8 cellular contexts compared by ENCODE assay signal in genomic region chr17:6444573-6445335, GRCh38. TPM values are rescaled to one million over a fixed set of nuclear protein-coding genes. Genes with fewer than 3 reads are reported as not detected.
A peak's percentile ranks its signal among the peaks of the same experiment; 100 is the strongest.
DNase-seq lines count a peak whose midpoint lies in the region; FAIRE-seq and TF ChIP-seq lines count a peak whose summit lies in the region.

No MANE protein-coding gene starts in this region.

- H2BK12ac ChIP-seq in trophoblast cell (ENCODE audit: low read length), result no peak overlapping the region

- H3K27ac ChIP-seq in SJSA1 (peak overlapping the region; percentile 26), trophoblast cell (ENCODE audit: low read depth, low read length) (no peak overlapping the region)

- TF ChIP-seq CTCF in Calu3 (IDR thresholded peaks at IDR 0.05; ENCODE audit: unreplicated experiment) (no peak), fibroblast of mammary gland (conservative IDR thresholded peaks at IDR 0.05; ENCODE audit: control insufficient read depth, insufficient read depth, low read depth, low read length) (no peak)

- peaks cover 5% of the 10 kb centered on the region for H3K27me3 Mint-ChIP-seq in Calu3 (ENCODE audit: unreplicated experiment)

- H3K4me1 Mint-ChIP-seq in Calu3 (ENCODE audit: low read depth, unreplicated experiment), result peaks cover 9% of the 10 kb centered on the region

- no peak overlapping the region for H2BK5ac ChIP-seq in trophoblast cell (ENCODE audit: low read depth, low read length, poor library complexity)

- whole genome bisulfite sequencing in trophoblast cell (ENCODE audit: extremely low coverage, insufficient coverage, insufficient read length), result no CpG with 5 or more reads among the region's 36 CpGs

- peak overlapping the region; percentile 85 for H2AFZ ChIP-seq in trophoblast cell (ENCODE audit: insufficient read depth, low read length, poor library complexity)

- H3K4me1 ChIP-seq in SJSA1 (replicated peaks), result peaks cover 16% of the 10 kb centered on the region
- peaks cover 9% of the 10 kb centered on the region in 2 experiments for H3K4me1 ChIP-seq in trophoblast cell (ENCODE audit: control insufficient read depth in 1 of 2, insufficient read depth in 2 of 2, low read length in 2 of 2)

- peak overlapping the region; percentile 95 for H3K4me2 ChIP-seq in trophoblast cell (ENCODE audit: low read length)

- CTCF ChIA-PET in Calu3 (lab: Charles Lee), result no interaction called here

- peak overlapping the region; percentile 31 for H4K12ac ChIP-seq in trophoblast cell (ENCODE audit: low read depth, low read length)

- DNase-seq in Calu3 (no peak), SJSA1 (ENCODE audit: low read depth in 1 of 2, low spot score in 2 of 2) (peak in 1 of 2 experiments; percentile 29), fibroblast of mammary gland (ENCODE audit: low read depth) (no peak), trophoblast cell (no peak), hippocampal formation (lab: John Stamatoyannopoulos, UW) (no peak), NCI-H345 (lab: John Stamatoyannopoulos, UW) (no peak), COLO668 (lab: John Stamatoyannopoulos, UW; ENCODE audit: unreplicated experiment) (no peak), GM12892 (ENCODE audit: insufficient read length) (no peak)

- no peaks in the 10 kb centered on the region for H3K9me3 Mint-ChIP-seq in Calu3 (ENCODE audit: low read depth, unreplicated experiment)

- H2BK120ac ChIP-seq in trophoblast cell (ENCODE audit: insufficient read depth, low read length, poor library complexity), result no peak overlapping the region

- H4K8ac ChIP-seq in trophoblast cell (ENCODE audit: low read depth, low read length), result peak overlapping the region; percentile 36

- H3K4me3 ChIP-seq in SJSA1 (peak overlapping the region; percentile 61), fibroblast of mammary gland (ENCODE audit: control insufficient read depth, low read depth, low read length) (peak overlapping the region; percentile 77), trophoblast cell (ENCODE audit: low read depth, low read length) (peak overlapping the region; percentile 76)

- TF ChIP-seq POLR2A in GM12892 (IDR thresholded peaks at IDR 0.05; ENCODE audit: low read depth, low read length), result no peak

- H3K36me3 ChIP-seq in SJSA1, result peaks cover 53% of the 10 kb centered on the region
- H3K36me3 ChIP-seq in trophoblast cell (ENCODE audit: control insufficient read depth in 1 of 2, insufficient read depth in 2 of 2, low read length in 2 of 2), result peaks cover 12 to 15% of the 10 kb centered on the region in 2 experiments

- peaks cover 21% of the 10 kb centered on the region for H3K36me3 Mint-ChIP-seq in Calu3 (ENCODE audit: insufficient read depth, unreplicated experiment)

- H4K91ac ChIP-seq in trophoblast cell (ENCODE audit: low read depth, low read length), result peak overlapping the region; percentile 32

- H3K9ac ChIP-seq in trophoblast cell (ENCODE audit: low read length), result peak overlapping the region; percentile 38

- peak overlapping the region; percentile 85 for H3K4me3 Mint-ChIP-seq in Calu3 (ENCODE audit: low read depth, unreplicated experiment)

- H3K4ac ChIP-seq in trophoblast cell (ENCODE audit: low read depth, low read length), result no peak overlapping the region

- H3K9me3 ChIP-seq in SJSA1 (replicated peaks), result no peaks in the 10 kb centered on the region
- H3K9me3 ChIP-seq in trophoblast cell (ENCODE audit: insufficient read depth, low read depth, low read length), result no peaks in the 10 kb centered on the region

- H3K79me1 ChIP-seq in trophoblast cell (ENCODE audit: low read length), result peaks cover 5% of the 10 kb centered on the region

- TSS peak; percentile 65 for BruUV-seq in Calu3 (replicated peaks; lab: Mats Ljungman, UMichigan)

- H3K14ac ChIP-seq in trophoblast cell (ENCODE audit: low read length), result no peak overlapping the region

- no peak overlapping the region for H3K23ac ChIP-seq in trophoblast cell (ENCODE audit: low read length)

- H3K18ac ChIP-seq in trophoblast cell (ENCODE audit: low read length), result no peak overlapping the region

- no peak for FAIRE-seq in GM12892 (lab: Jason Lieb, UNC)

- H3K27ac Mint-ChIP-seq in Calu3 (ENCODE audit: unreplicated experiment), result peak overlapping the region; percentile 65

- intact Hi-C loops in Calu3 (cut with micrococcal nuclease; ENCODE audit: unreplicated experiment), result no loop called here

- no peaks in the 10 kb centered on the region for H3K27me3 ChIP-seq in SJSA1 (replicated peaks)
- no peaks in the 10 kb centered on the region for H3K27me3 ChIP-seq in trophoblast cell (ENCODE audit: insufficient read depth, low read length)

- no peak overlapping the region for H2AK5ac ChIP-seq in trophoblast cell (ENCODE audit: low read length)

- H3K79me2 ChIP-seq in trophoblast cell (ENCODE audit: control insufficient read depth, insufficient read depth, low read length, poor library complexity), result peaks cover 2% of the 10 kb centered on the region

RNA-seq across cellular contexts. Expression of gene PIMREG, which starts 0.5 kb away (rescaled TPM):
- total RNA-seq in Calu3 (2022), result 24.3 and 28.3 TPM in 2 replicates
- total RNA-seq in SJSA1 (2014; rRNA removed; shearing (Covaris generic)), result 141 and 144 TPM in 2 replicates
- polyA plus RNA-seq in trophoblast cell (2013), result 8.2 and 8.4 TPM in 2 replicates
- 4.5 TPM for polyA plus RNA-seq in GM12892 (2012; ENCODE audit: missing spikeins)

RNA-seq across cellular contexts. Expression of gene AIPL1, which starts 9.8 kb away (rescaled TPM):
- not detected in 2 replicates for total RNA-seq in Calu3 (2022)
- total RNA-seq in SJSA1 (2014; rRNA removed; shearing (Covaris generic)), result not detected in 2 replicates
- polyA plus RNA-seq in trophoblast cell (2013), result not detected in 2 replicates
- polyA plus RNA-seq in GM12892 (2012; ENCODE audit: missing spikeins), result not detected
